Comparison of ENCODE assay signal across 23 cellular contexts in genomic region chr12:96635844-96636243, GRCh38.
DNase-seq lines count a peak whose midpoint lies in the region; ATAC-seq and TF ChIP-seq lines count a peak whose summit lies in the region.
"Had no signal": no experiment of that assay in that cellular context is flagged by ENCODE, and none has a peak within 500 bp of the region (broad histone marks: within the 10 kb centered on the region; RNA-seq: fewer than 3 reads in every experiment).

No MANE protein-coding gene starts in this region.

- H3K36me3 Mint-ChIP-seq in stimulated activated naive B cell treated with anti-CD40 and anti-IgM and Interleukin-4, amounts not matched to agents 10 μg/mL and 1 μg/mL and 100 μg/mL, for 72 hours, result no peaks in the 10 kb centered on the region
- H3K36me3 Mint-ChIP-seq: CD14-positive monocyte; CD8-positive, alpha-beta memory T cell had no signal

- DNase-seq in ELF-1 (ENCODE audit: low read depth, low spot score), result peak; percentile 19
- peak; percentile 25 for DNase-seq in HT-29 (ENCODE audit: low spot score)
- no peak for DNase-seq in RWPE2 (ENCODE audit: low spot score)
- DNase-seq in foreskin keratinocyte, result peak; percentile 3 to 39
- DNase-seq in coronary artery (ENCODE audit: low spot score), result no peak
- no peak for DNase-seq in BE2C
- DNase-seq in HuH-7 (ENCODE audit: low spot score), result no peak
- no peak for DNase-seq in stimulated activated naive B cell treated with anti-CD40 and anti-IgM and Interleukin-4, amounts not matched to agents 10 μg/mL and 1 μg/mL and 100 μg/mL, for 72 hours
- DNase-seq: CD8-positive, alpha-beta memory T cell; DMS 273 treated with DMSO at 0.1 percent for 48 hours; DMS79; NCI-H1417; NCI-H1694; NCI-H2029 treated with DMSO at 0.1 percent for 48 hours; NCI-H446 treated with DMSO at 0.1 percent for 48 hours; NCI-H526; NCI-H82; NK-92 treated with Interleukin-12 subunit alpha and Interleukin-12 subunit beta, amount 100 ng/mL, for 24 hours; PC-3; Right ventricle myocardium superior had no signal

- H3K36me3 ChIP-seq in RWPE2 (ENCODE audit: low read depth) (no peaks in the 10 kb centered on the region), BE2C (no peaks in the 10 kb centered on the region)
- H3K36me3 ChIP-seq: SJSA1 had no signal

- no peak overlapping the region for H3K4me3 Mint-ChIP-seq in stimulated activated naive B cell treated with anti-CD40 and anti-IgM and Interleukin-4, amounts not matched to agents 10 μg/mL and 1 μg/mL and 100 μg/mL, for 72 hours
- H3K4me3 Mint-ChIP-seq: B cell; CD14-positive monocyte; CD8-positive, alpha-beta memory T cell had no signal

- H3K27ac Mint-ChIP-seq in stimulated activated naive B cell treated with anti-CD40 and anti-IgM and Interleukin-4, amounts not matched to agents 10 μg/mL and 1 μg/mL and 100 μg/mL, for 72 hours, result no peak overlapping the region
- H3K27ac Mint-ChIP-seq: B cell; CD14-positive monocyte; CD8-positive, alpha-beta memory T cell had no signal

- H3K9me3 ChIP-seq in RWPE2 (ENCODE audit: severe bottlenecking) (no peaks in the 10 kb centered on the region), BE2C (no peaks in the 10 kb centered on the region; the same call in 1 of the 2 replicates)
- H3K9me3 ChIP-seq: SJSA1 had no signal

- H3K4me1 ChIP-seq in RWPE2 (ENCODE audit: insufficient read depth, poor library complexity, severe bottlenecking) (no peaks in the 10 kb centered on the region), foreskin keratinocyte (no peaks in the 10 kb centered on the region), BE2C (no peaks in the 10 kb centered on the region)
- H3K4me1 ChIP-seq: SJSA1 had no signal

- peak; percentile 38; the same call in 2 of the 3 replicates for ATAC-seq in RWPE2 (ENCODE audit: low read depth)
- peak; percentile 94 for ATAC-seq in foreskin keratinocyte
- no peak for ATAC-seq in stimulated activated naive B cell treated with anti-CD40 and anti-IgM and Interleukin-4, amounts not matched to agents 10 μg/mL and 1 μg/mL and 100 μg/mL, for 72 hours (replicated peaks)
- ATAC-seq: PC-3 had no signal

- H3K27me3 Mint-ChIP-seq in stimulated activated naive B cell treated with anti-CD40 and anti-IgM and Interleukin-4, amounts not matched to agents 10 μg/mL and 1 μg/mL and 100 μg/mL, for 72 hours, result peaks cover 9 to 14% of the 10 kb centered on the region in 2 donors

- no peaks in the 10 kb centered on the region for H3K4me1 Mint-ChIP-seq in stimulated activated naive B cell treated with anti-CD40 and anti-IgM and Interleukin-4, amounts not matched to agents 10 μg/mL and 1 μg/mL and 100 μg/mL, for 72 hours
- H3K4me1 Mint-ChIP-seq: B cell; CD14-positive monocyte; CD8-positive, alpha-beta memory T cell had no signal

- H3K27ac ChIP-seq in RWPE2 (ENCODE audit: poor library complexity, severe bottlenecking), result no peak overlapping the region
- no peak overlapping the region for H3K27ac ChIP-seq in foreskin keratinocyte
- H3K27ac ChIP-seq in coronary artery, result no peak overlapping the region
- H3K27ac ChIP-seq: SJSA1 had no signal

- TF ChIP-seq CTCF in RWPE2 (IDR thresholded peaks at IDR 0.05; ENCODE audit: poor library complexity, severe bottlenecking) (no peak), foreskin keratinocyte (conservative IDR thresholded peaks at IDR 0.05) (no peak), coronary artery (IDR thresholded peaks at IDR 0.05) (no peak), BE2C (IDR thresholded peaks at IDR 0.05; ENCODE audit: low read depth, low read length) (no peak)

- peaks cover 0 to 2% of the 10 kb centered on the region in 2 donors for H3K9me3 Mint-ChIP-seq in stimulated activated naive B cell treated with anti-CD40 and anti-IgM and Interleukin-4, amounts not matched to agents 10 μg/mL and 1 μg/mL and 100 μg/mL, for 72 hours

- H3K27me3 ChIP-seq in RWPE2 (ENCODE audit: insufficient read depth, poor library complexity, severe bottlenecking) (no peaks in the 10 kb centered on the region), foreskin keratinocyte (no peaks in the 10 kb centered on the region), BE2C (no peaks in the 10 kb centered on the region)

- no peak overlapping the region for H3K4me3 ChIP-seq in RWPE2 (ENCODE audit: severe bottlenecking)
- H3K4me3 ChIP-seq in coronary artery, result no peak overlapping the region
- H3K4me3 ChIP-seq in BE2C (ENCODE audit: low read depth, low read length), result no peak overlapping the region
- H3K4me3 ChIP-seq: SJSA1 had no signal

Comparison
In these comparisons a context has a peak if more than half of its experiments do, and no peak if none do; other contexts are left out.
1. DNase-seq: peak in ELF-1 (single experiment), HT-29 (single experiment) and foreskin keratinocyte (2 of 2); none in RWPE2 (single experiment), coronary artery (single experiment), BE2C (single experiment), HuH-7 (single experiment) and stimulated activated naive B cell treated with anti-CD40 and anti-IgM and Interleukin-4, amounts not matched to agents 10 μg/mL and 1 μg/mL and 100 μg/mL, for 72 hours (single experiment).
2. ATAC-seq: peak in RWPE2 (single experiment) and foreskin keratinocyte (single experiment); none in stimulated activated naive B cell treated with anti-CD40 and anti-IgM and Interleukin-4, amounts not matched to agents 10 μg/mL and 1 μg/mL and 100 μg/mL, for 72 hours (0 of 2).